In genomic region chr22:48350456-48350855, GRCh38 we compare ENCODE assay signal across 34 cellular contexts.
"Had no signal": no experiment of that assay in that cellular context is flagged by ENCODE, and none has a peak within 500 bp of the region (broad histone marks: within the 10 kb centered on the region; RNA-seq: fewer than 3 reads in every experiment).

No MANE protein-coding gene starts in this region.

- H3K27me3 ChIP-seq: ascending aorta, cardiac muscle cell had no signal

- DNase-seq: activated B cell treated with CpG ODN at 0.5 μM for 24 hours; activated CD4-positive, alpha-beta memory T cell treated with anti-CD3 and anti-CD28 coated beads for 36 hours; activated CD4-positive, alpha-beta T cell treated with anti-CD3 and anti-CD28 coated beads for 4 hours; activated CD4-positive, alpha-beta T cell treated with anti-CD3 and anti-CD28 coated beads, Interleukin-2, amount 10 ng/mL, durations not matched to agents 24 days and 14 days; activated CD4-positive, alpha-beta T cell treated with anti-CD3 and anti-CD28 coated beads, Interleukin-2, amount 50 U/mL, for 1 hour; activated CD4-positive, alpha-beta T cell treated with anti-CD3 and anti-CD28 coated beads, Interleukin-2, amount 50 U/mL, for 4 hours; activated CD4-positive, CD25-positive, alpha-beta regulatory T cell treated with anti-CD3 and anti-CD28 coated beads, Interleukin-2, amount 50 U/mL, for 72 hours; activated CD8-positive, alpha-beta memory T cell treated with anti-CD3 and anti-CD28 coated beads, Interleukin-2, amount 50 U/mL, for 4 hours; activated CD8-positive, alpha-beta T cell treated with anti-CD3 and anti-CD28 coated beads for 36 hours; activated effector memory CD4-positive, alpha-beta T cell treated with Interleukin-2 at 50 U/mL for 16 hours; activated gamma-delta T cell; activated naive CD4-positive, alpha-beta T cell treated with anti-CD3 and anti-CD28 coated beads, Interleukin-2, amount 10 ng/mL, durations not matched to agents 7 days and 5 days; activated naive CD4-positive, alpha-beta T cell treated with Interleukin-2 at 50 U/mL for 16 hours; activated naive CD8-positive, alpha-beta T cell treated with anti-CD3 and anti-CD28 coated beads, Interleukin-2, amount 10 ng/mL, durations not matched to agents 7 days and 5 days; activated naive CD8-positive, alpha-beta T cell treated with anti-CD3 and anti-CD28 coated beads, Interleukin-2, amount 50 U/mL, for 24 hours; activated T-cell treated with anti-CD3 and anti-CD28 coated beads for 4 hours; activated T-cell treated with anti-CD3 and anti-CD28 coated beads, Interleukin-2, amount 50 U/mL, for 24 hours; activated T-cell treated with anti-CD3 and anti-CD28 coated beads, Interleukin-2, amount 50 U/mL, for 48 hours; amygdala; anterior cingulate cortex; caudate nucleus; cerebellar nuclear complex; T-helper 1 cell; T-helper 2 cell; T-helper 9 cell had no signal

- H3K36me3 Mint-ChIP-seq: activated CD4-positive, alpha-beta memory T cell treated with anti-CD3 and anti-CD28 coated beads for 36 hours; activated naive CD4-positive, alpha-beta T cell treated with anti-CD3 and anti-CD28 coated beads, Interleukin-2, amount 10 ng/mL, durations not matched to agents 7 days and 5 days; activated naive CD4-positive, alpha-beta T cell treated with anti-CD3 and anti-CD28 coated beads, Interleukin-2, amount 50 U/mL, for 24 hours; activated naive CD8-positive, alpha-beta T cell; activated naive CD8-positive, alpha-beta T cell treated with anti-CD3 and anti-CD28 coated beads, Interleukin-2, amount 10 ng/mL, durations not matched to agents 7 days and 5 days; brain had no signal

- H3K4me3 Mint-ChIP-seq: activated B cell treated with CpG ODN at 0.5 μM for 24 hours; activated CD4-positive, alpha-beta memory T cell treated with anti-CD3 and anti-CD28 coated beads for 36 hours; activated CD4-positive, alpha-beta T cell treated with anti-CD3 and anti-CD28 coated beads, Interleukin-2, amount 10 ng/mL, durations not matched to agents 24 days and 14 days; activated CD8-positive, alpha-beta T cell treated with anti-CD3 and anti-CD28 coated beads for 36 hours; activated naive CD4-positive, alpha-beta T cell treated with anti-CD3 and anti-CD28 coated beads, Interleukin-2, amount 10 ng/mL, durations not matched to agents 7 days and 5 days; activated naive CD4-positive, alpha-beta T cell treated with anti-CD3 and anti-CD28 coated beads, Interleukin-2, amount 50 U/mL, for 24 hours; activated naive CD8-positive, alpha-beta T cell; activated naive CD8-positive, alpha-beta T cell treated with anti-CD3 and anti-CD28 coated beads, Interleukin-2, amount 10 ng/mL, durations not matched to agents 7 days and 5 days; activated naive CD8-positive, alpha-beta T cell treated with anti-CD3 and anti-CD28 coated beads, Interleukin-2, amount 50 U/mL, for 24 hours; activated T-cell treated with anti-CD3 and anti-CD28 coated beads, Interleukin-2, amount 50 U/mL, for 24 hours; brain; central memory CD8-positive, alpha-beta T cell; T-helper 1 cell treated with Interleukin-12 subunit alpha and Interleukin-12 subunit beta and Interleukin-4 antibody, amounts not matched to agents 30 μg/mL and 1 μg/mL, for 36 hours; T-helper 2 cell treated with Interferon-gamma antibody and Interleukin-4, amounts not matched to agents 5 μg/mL and 100 μg/mL, for 36 hours had no signal

- H3K27ac ChIP-seq: ascending aorta, cardiac muscle cell had no signal

- H3K36me3 ChIP-seq: ascending aorta, cardiac muscle cell had no signal

- H3K9me3 Mint-ChIP-seq: activated B cell treated with CpG ODN at 0.5 μM for 24 hours; activated CD4-positive, alpha-beta memory T cell treated with anti-CD3 and anti-CD28 coated beads for 36 hours; activated CD4-positive, alpha-beta T cell treated with anti-CD3 and anti-CD28 coated beads, Interleukin-2, amount 10 ng/mL, durations not matched to agents 24 days and 14 days; activated CD8-positive, alpha-beta T cell treated with anti-CD3 and anti-CD28 coated beads for 36 hours; activated naive CD4-positive, alpha-beta T cell treated with anti-CD3 and anti-CD28 coated beads, Interleukin-2, amount 10 ng/mL, durations not matched to agents 7 days and 5 days; activated naive CD4-positive, alpha-beta T cell treated with anti-CD3 and anti-CD28 coated beads, Interleukin-2, amount 50 U/mL, for 24 hours; activated naive CD8-positive, alpha-beta T cell treated with anti-CD3 and anti-CD28 coated beads, Interleukin-2, amount 10 ng/mL, durations not matched to agents 7 days and 5 days; activated naive CD8-positive, alpha-beta T cell treated with anti-CD3 and anti-CD28 coated beads, Interleukin-2, amount 50 U/mL, for 24 hours; activated T-cell treated with anti-CD3 and anti-CD28 coated beads, Interleukin-2, amount 50 U/mL, for 24 hours; activated T-helper 2 cell treated with anti-CD3 and anti-CD28 coated beads, Interferon-gamma antibody, Interleukin-2, Interleukin-4, amounts not matched to agents 10 μg/mL and 5 μg/mL and 100 μg/mL, durations not matched to agents 14 hours and 24 hours and 36 hours; central memory CD8-positive, alpha-beta T cell; T-helper 1 cell treated with Interleukin-12 subunit alpha and Interleukin-12 subunit beta and Interleukin-4 antibody, amounts not matched to agents 30 μg/mL and 1 μg/mL, for 36 hours; T-helper 2 cell treated with Interferon-gamma antibody and Interleukin-4, amounts not matched to agents 5 μg/mL and 100 μg/mL, for 36 hours had no signal

- H3K4me1 Mint-ChIP-seq: activated B cell treated with CpG ODN at 0.5 μM for 24 hours; activated CD4-positive, alpha-beta T cell treated with anti-CD3 and anti-CD28 coated beads, Interleukin-2, amount 10 ng/mL, durations not matched to agents 24 days and 14 days; activated naive CD4-positive, alpha-beta T cell treated with anti-CD3 and anti-CD28 coated beads, Interleukin-2, amount 10 ng/mL, durations not matched to agents 7 days and 5 days; activated naive CD4-positive, alpha-beta T cell treated with anti-CD3 and anti-CD28 coated beads, Interleukin-2, amount 50 U/mL, for 24 hours; activated naive CD8-positive, alpha-beta T cell treated with anti-CD3 and anti-CD28 coated beads, Interleukin-2, amount 10 ng/mL, durations not matched to agents 7 days and 5 days; activated naive CD8-positive, alpha-beta T cell treated with anti-CD3 and anti-CD28 coated beads, Interleukin-2, amount 50 U/mL, for 24 hours; central memory CD8-positive, alpha-beta T cell had no signal

- H3K4me1 ChIP-seq: ascending aorta had no signal

- H3K9me3 ChIP-seq: ascending aorta had no signal

- H3K27ac Mint-ChIP-seq: activated B cell treated with CpG ODN at 0.5 μM for 24 hours; activated CD4-positive, alpha-beta memory T cell treated with anti-CD3 and anti-CD28 coated beads for 36 hours; activated CD4-positive, alpha-beta T cell treated with anti-CD3 and anti-CD28 coated beads, Interleukin-2, amount 10 ng/mL, durations not matched to agents 24 days and 14 days; activated CD8-positive, alpha-beta T cell treated with anti-CD3 and anti-CD28 coated beads for 36 hours; activated naive CD4-positive, alpha-beta T cell treated with anti-CD3 and anti-CD28 coated beads, Interleukin-2, amount 10 ng/mL, durations not matched to agents 7 days and 5 days; activated naive CD4-positive, alpha-beta T cell treated with anti-CD3 and anti-CD28 coated beads, Interleukin-2, amount 50 U/mL, for 24 hours; activated naive CD8-positive, alpha-beta T cell; activated naive CD8-positive, alpha-beta T cell treated with anti-CD3 and anti-CD28 coated beads, Interleukin-2, amount 10 ng/mL, durations not matched to agents 7 days and 5 days; activated naive CD8-positive, alpha-beta T cell treated with anti-CD3 and anti-CD28 coated beads, Interleukin-2, amount 50 U/mL, for 24 hours; activated T-cell treated with anti-CD3 and anti-CD28 coated beads, Interleukin-2, amount 50 U/mL, for 24 hours; activated T-helper 2 cell treated with anti-CD3 and anti-CD28 coated beads, Interferon-gamma antibody, Interleukin-2, Interleukin-4, amounts not matched to agents 10 μg/mL and 5 μg/mL and 100 μg/mL, durations not matched to agents 14 hours and 24 hours and 36 hours; T-helper 1 cell treated with Interleukin-12 subunit alpha and Interleukin-12 subunit beta and Interleukin-4 antibody, amounts not matched to agents 30 μg/mL and 1 μg/mL, for 36 hours; T-helper 2 cell treated with Interferon-gamma antibody and Interleukin-4, amounts not matched to agents 5 μg/mL and 100 μg/mL, for 36 hours had no signal

- H3K4me3 ChIP-seq: ascending aorta, cardiac muscle cell had no signal

- H3K27me3 Mint-ChIP-seq: activated CD4-positive, alpha-beta T cell treated with anti-CD3 and anti-CD28 coated beads, Interleukin-2, amount 10 ng/mL, durations not matched to agents 24 days and 14 days; activated naive CD4-positive, alpha-beta T cell treated with anti-CD3 and anti-CD28 coated beads, Interleukin-2, amount 10 ng/mL, durations not matched to agents 7 days and 5 days; activated naive CD4-positive, alpha-beta T cell treated with anti-CD3 and anti-CD28 coated beads, Interleukin-2, amount 50 U/mL, for 24 hours; activated naive CD8-positive, alpha-beta T cell; activated naive CD8-positive, alpha-beta T cell treated with anti-CD3 and anti-CD28 coated beads, Interleukin-2, amount 10 ng/mL, durations not matched to agents 7 days and 5 days; central memory CD8-positive, alpha-beta T cell had no signal
